8 cellular contexts compared by ENCODE assay signal in the genomic region with DNA sequence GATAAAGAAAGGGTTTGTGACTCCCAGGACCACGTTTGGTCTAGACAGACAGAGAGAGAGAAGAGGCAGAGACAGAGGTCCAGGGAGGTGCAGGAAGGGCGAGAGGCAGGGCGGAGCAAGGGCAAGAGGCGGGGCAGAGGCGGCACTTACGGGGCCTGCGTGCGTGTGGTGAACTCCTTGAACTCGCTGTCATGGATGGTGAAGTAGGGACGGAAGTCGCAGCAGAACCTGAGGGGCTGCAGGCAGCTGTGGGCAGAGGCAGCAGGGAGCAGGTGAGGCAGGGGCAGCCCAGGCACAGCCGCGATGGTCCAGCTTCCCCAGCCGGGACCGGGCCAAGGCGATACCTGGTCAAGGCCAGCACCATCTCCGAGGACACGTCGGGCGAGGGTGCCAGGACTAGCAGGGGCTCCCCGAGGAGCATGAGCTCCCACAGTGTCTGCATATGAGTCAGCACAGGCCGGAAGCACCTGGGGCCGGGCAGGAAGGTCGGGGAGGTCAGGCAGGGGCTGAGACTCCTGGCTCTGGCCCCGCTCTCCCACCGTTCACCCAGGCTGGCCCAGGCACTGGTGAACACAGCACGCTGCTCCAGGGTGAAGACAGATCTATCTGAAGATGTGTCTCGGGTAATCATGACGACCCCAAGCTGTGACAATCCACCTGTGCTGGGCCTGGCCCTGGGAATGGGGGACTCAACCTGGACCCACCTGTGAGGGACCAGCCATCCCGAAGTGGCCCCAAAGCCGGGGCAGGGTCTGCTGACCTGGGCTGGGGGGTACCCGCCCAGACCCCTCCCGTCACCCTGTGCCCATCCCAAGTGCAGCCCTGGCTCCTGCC. TPM values are rescaled to one million over a fixed set of nuclear protein-coding genes. Genes with fewer than 3 reads are reported as not detected.
DNase-seq lines count a peak whose midpoint lies in the region; ATAC-seq, FAIRE-seq and TF ChIP-seq lines count a peak whose summit lies in the region.

No MANE protein-coding gene starts in this region.

- peaks cover 15% of the 10 kb centered on the region for H3K4me1 ChIP-seq in left ventricle myocardium inferior

- peaks cover 20% of the 10 kb centered on the region for H3K4me1 Mint-ChIP-seq in activated CD4-positive, alpha-beta memory T cell treated with anti-CD3 and anti-CD28 coated beads, Interleukin-2, amount 10 ng/mL, durations not matched to agents 7 days and 5 days

- intact Hi-C loops in left ventricle myocardium inferior (cut with micrococcal nuclease), result no loop called here

- peak overlapping the region; percentile 29 for H3K27ac ChIP-seq in KOPT-K1 (ENCODE audit: low read depth, low read length, poor library complexity, severe bottlenecking)
- no peak overlapping the region for H3K27ac ChIP-seq in left ventricle myocardium inferior (replicated peaks)

- CTCF ChIA-PET in activated CD4-positive, alpha-beta memory T cell treated with anti-CD3 and anti-CD28 coated beads, Interleukin-2, amount 10 ng/mL, durations not matched to agents 7 days and 5 days (lab: Charles Lee), result interaction anchor here (0.6 to 1.4 kb wide), 4 partner anchors 10 to 211 kb away, joined by 4 to 5 read pairs (median 4); partner anchors contain the start of gene SCO2

- H3K9me3 ChIP-seq in KOPT-K1 (ENCODE audit: insufficient read depth, low read length, poor library complexity, severe bottlenecking) (no peaks in the 10 kb centered on the region), left ventricle myocardium inferior (replicated peaks) (no peaks in the 10 kb centered on the region)

- DNase-seq in DMS79 treated with DMSO at 0.1 percent for 48 hours (lab: John Stamatoyannopoulos, UW) (peak; percentile 57), left ventricle myocardium inferior (peak; percentile 50), HTR-8/SVneo (ENCODE audit: insufficient read length, low spot score) (no peak), NCI-H2081 treated with DMSO at 0.1 percent for 48 hours (lab: John Stamatoyannopoulos, UW) (no peak)
- peak; percentile 86 for DNase-seq in activated CD4-positive, alpha-beta memory T cell treated with anti-CD3 and anti-CD28 coated beads, Interleukin-2, amount 10 ng/mL, durations not matched to agents 7 days and 5 days
- DNase-seq in stimulated activated CD8-positive, alpha-beta memory T cell treated with anti-CD3 and anti-CD28 coated beads, Interleukin-15, amount 100 ng/mL, for 1 hour (ENCODE audit: low read depth), result peak; percentile 51

- no peak for FAIRE-seq in HTR-8/SVneo (lab: Jason Lieb, UNC)

- TF ChIP-seq CTCF in left ventricle myocardium inferior (IDR thresholded peaks at IDR 0.05; ENCODE audit: borderline replicate concordance), result no peak

- H3K36me3 ChIP-seq in KOPT-K1 (ENCODE audit: insufficient read depth, low read length) (no peaks in the 10 kb centered on the region), left ventricle myocardium inferior (no peaks in the 10 kb centered on the region)

- H3K9me3 Mint-ChIP-seq in activated CD4-positive, alpha-beta memory T cell treated with anti-CD3 and anti-CD28 coated beads, Interleukin-2, amount 10 ng/mL, durations not matched to agents 7 days and 5 days, result no peaks in the 10 kb centered on the region

- H3K36me3 Mint-ChIP-seq in activated CD4-positive, alpha-beta memory T cell treated with anti-CD3 and anti-CD28 coated beads, Interleukin-2, amount 10 ng/mL, durations not matched to agents 7 days and 5 days (ENCODE audit: low read depth), result no peaks in the 10 kb centered on the region

- POLR2A ChIA-PET in activated CD4-positive, alpha-beta memory T cell treated with anti-CD3 and anti-CD28 coated beads, Interleukin-2, amount 10 ng/mL, durations not matched to agents 7 days and 5 days (lab: Charles Lee), result interaction anchor here (0.6 to 2.0 kb wide), 9 partner anchors 9 to 225 kb away, joined by 3 to 9 read pairs (median 3); partner anchors contain the start of genes LMF2, MAPK11 and NCAPH2

- ATAC-seq in GM21447 (IDR thresholded peaks at IDR 0.05; ENCODE audit: unreplicated experiment), result peak; percentile 85

- H3K4me3 Mint-ChIP-seq in activated CD4-positive, alpha-beta memory T cell treated with anti-CD3 and anti-CD28 coated beads, Interleukin-2, amount 10 ng/mL, durations not matched to agents 7 days and 5 days, result peak overlapping the region; percentile 72

- peak overlapping the region; percentile 77 for H3K27ac Mint-ChIP-seq in activated CD4-positive, alpha-beta memory T cell treated with anti-CD3 and anti-CD28 coated beads, Interleukin-2, amount 10 ng/mL, durations not matched to agents 7 days and 5 days

- H3K27me3 ChIP-seq in left ventricle myocardium inferior (ENCODE audit: low read depth), result no peaks in the 10 kb centered on the region

- H3K27me3 Mint-ChIP-seq in activated CD4-positive, alpha-beta memory T cell treated with anti-CD3 and anti-CD28 coated beads, Interleukin-2, amount 10 ng/mL, durations not matched to agents 7 days and 5 days, result no peaks in the 10 kb centered on the region

- peak overlapping the region; percentile 30 for H3K4me3 ChIP-seq in left ventricle myocardium inferior

RNA-seq across cellular contexts. Expression of gene PLXNB2, which starts 7.2 kb away (rescaled TPM):
- 10 to 100 TPM; 21.5 to 23.5 TPM for total RNA-seq in activated CD4-positive, alpha-beta memory T cell treated with anti-CD3 and anti-CD28 coated beads, Interleukin-2, amount 10 ng/mL, durations not matched to agents 7 days and 5 days
- total RNA-seq in left ventricle myocardium inferior, result 50.2 TPM

RNA-seq across cellular contexts. Expression of gene DENND6B, which starts 12.1 kb away (rescaled TPM):
- 1 to 10 TPM; 5.0 to 5.6 TPM for total RNA-seq in activated CD4-positive, alpha-beta memory T cell treated with anti-CD3 and anti-CD28 coated beads, Interleukin-2, amount 10 ng/mL, durations not matched to agents 7 days and 5 days
- 1.2 TPM for total RNA-seq in left ventricle myocardium inferior

RNA-seq across cellular contexts. Expression of gene PPP6R2, which starts 28.5 kb away (rescaled TPM):
- total RNA-seq in activated CD4-positive, alpha-beta memory T cell treated with anti-CD3 and anti-CD28 coated beads, Interleukin-2, amount 10 ng/mL, durations not matched to agents 7 days and 5 days, result 10 to 100 TPM; 56.5 to 58.9 TPM
- total RNA-seq in left ventricle myocardium inferior, result 38.6 TPM

RNA-seq across cellular contexts. Expression of gene MAPK11, which starts 44.5 kb away (rescaled TPM):
- total RNA-seq in activated CD4-positive, alpha-beta memory T cell treated with anti-CD3 and anti-CD28 coated beads, Interleukin-2, amount 10 ng/mL, durations not matched to agents 7 days and 5 days, result 10 to 100 TPM; 13.4 to 14.2 TPM
- 7.8 TPM for total RNA-seq in left ventricle myocardium inferior

RNA-seq across cellular contexts. Expression of gene MAPK12, which starts 53.2 kb away (rescaled TPM):
- total RNA-seq in activated CD4-positive, alpha-beta memory T cell treated with anti-CD3 and anti-CD28 coated beads, Interleukin-2, amount 10 ng/mL, durations not matched to agents 7 days and 5 days, result 1 to 10 TPM; 4.8 to 5.8 TPM
- 17.2 TPM for total RNA-seq in left ventricle myocardium inferior

Comparison
In these comparisons a context has a peak if more than half of its experiments do, and no peak if none do; other contexts are left out.
1. DNase-seq: peak in DMS79 treated with DMSO at 0.1 percent for 48 hours (single experiment), activated CD4-positive, alpha-beta memory T cell treated with anti-CD3 and anti-CD28 coated beads, Interleukin-2, amount 10 ng/mL, durations not matched to agents 7 days and 5 days (single experiment), left ventricle myocardium inferior (single experiment) and stimulated activated CD8-positive, alpha-beta memory T cell treated with anti-CD3 and anti-CD28 coated beads, Interleukin-15, amount 100 ng/mL, for 1 hour (single experiment); none in HTR-8/SVneo (single experiment) and NCI-H2081 treated with DMSO at 0.1 percent for 48 hours (single experiment).